1 cellular context compared by ENCODE assay signal in genomic region chr4:73867783-73868182, GRCh38.
TF ChIP-seq lines count a peak whose summit lies in the region.

No MANE protein-coding gene starts in this region.

TF ChIP-seq in K562, 482 proteins besides CTCF, POLR2A, EP300 and RAD21 (continued from another document):
- TF ChIP-seq CHD7 (IDR thresholded peaks at IDR 0.05; ENCODE audit: low read depth, low read length): no peak
- no peak for TF ChIP-seq EWSR1 (IDR thresholded peaks at IDR 0.05; ENCODE audit: borderline replicate concordance, low read depth, partially characterized antibody)
- no peak for TF ChIP-seq SFPQ (IDR thresholded peaks at IDR 0.05; ENCODE audit: low read depth, low read length)
- TF ChIP-seq KAT8 (IDR thresholded peaks at IDR 0.05; ENCODE audit: low read depth): no peak
TF ChIP-seq in K562: peak in this region for 0.
